Comparison of ENCODE assay signal across 8 cellular contexts in genomic region chr12:102957339-102958050, GRCh38. TPM values are rescaled to one million over a fixed set of nuclear protein-coding genes. Genes with fewer than 3 reads are reported as not detected.
A peak's percentile ranks its signal among the peaks of the same experiment; 100 is the strongest.
DNase-seq lines count a peak whose midpoint lies in the region; ATAC-seq and TF ChIP-seq lines count a peak whose summit lies in the region.

TSS of gene ASCL1 (plus strand) at chr12:102957674. CDS start at chr12:102958245, 571 bp downstream.

- no peaks in the 10 kb centered on the region for H3K36me3 Mint-ChIP-seq in CD8-positive, alpha-beta memory T cell

- peaks cover 3 to 39% (median 29%) of the 10 kb centered on the region in 3 donors for H3K4me1 Mint-ChIP-seq in CD8-positive, alpha-beta memory T cell

- H3K27me3 ChIP-seq in CD8-positive, alpha-beta memory T cell (ENCODE audit: insufficient read depth, low read length, poor library complexity, severe bottlenecking) = peaks cover 27% of the 10 kb centered on the region

- H3K27me3 Mint-ChIP-seq in CD8-positive, alpha-beta memory T cell = peaks cover 51 to 76% of the 10 kb centered on the region in 2 donors

- H3K4me1 ChIP-seq in CD8-positive, alpha-beta memory T cell (ENCODE audit: insufficient read depth, low read length) = peaks cover under 1% of the 10 kb centered on the region

- CTCF ChIA-PET in CD8-positive, alpha-beta memory T cell (lab: Charles Lee) = no interaction called here

- no peak within 1 kb of the TSS for H3K27ac ChIP-seq in CD8-positive, alpha-beta memory T cell (ENCODE audit: low read depth, low read length)

- H3K27ac Mint-ChIP-seq in CD8-positive, alpha-beta memory T cell = no peak within 1 kb of the TSS

- TF ChIP-seq CTCF in GM20000 (IDR thresholded peaks at IDR 0.05; ENCODE audit: extremely low read depth, missing control alignments) (no peak), cardiac fibroblast (IDR thresholded peaks at IDR 0.05; ENCODE audit: low read depth, low read length) (no peak)

- H3K9me3 ChIP-seq in CD8-positive, alpha-beta memory T cell (ENCODE audit: low read length) = no peaks in the 10 kb centered on the region

- H3K4me3 ChIP-seq in CD8-positive, alpha-beta memory T cell (ENCODE audit: low read length) = no peak within 1 kb of the TSS
- peak within 1 kb of the TSS; percentile 32 to 36 for H3K4me3 ChIP-seq in cardiac fibroblast (replicated peaks in 1 of 2; ENCODE audit: low read depth in 2 of 2, low read length in 2 of 2)

- peaks cover 0 to 1% (median 0%) of the 10 kb centered on the region in 5 donors for H3K9me3 Mint-ChIP-seq in CD8-positive, alpha-beta memory T cell

- DNase-seq in CD8-positive, alpha-beta memory T cell = no peak
- DNase-seq in GM20000 (ENCODE audit: low spot score) = peak; percentile 75
- DNase-seq in NCI-H2107 (lab: John Stamatoyannopoulos, UW) = peak; percentile 77
- peak; percentile 27 to 46 for DNase-seq in cardiac fibroblast (ENCODE audit: low read depth in 2 of 2)
- peak; percentile 25 to 42 for DNase-seq in lung microvascular endothelial cell (ENCODE audit: low read depth in 2 of 2)
- no peak for DNase-seq in hepatic stellate cell (ENCODE audit: low spot score)

- H3K4me3 Mint-ChIP-seq in CD8-positive, alpha-beta memory T cell = peak within 1 kb of the TSS; percentile 51 to 89 (median 69)

- no peaks in the 10 kb centered on the region for H3K36me3 ChIP-seq in CD8-positive, alpha-beta memory T cell (ENCODE audit: insufficient read depth, low read length)

- ATAC-seq in HG03039 (IDR thresholded peaks at IDR 0.05; ENCODE audit: unreplicated experiment) (no peak), HG03442 (IDR thresholded peaks at IDR 0.05; ENCODE audit: unreplicated experiment) (no peak)

- POLR2A ChIA-PET in CD8-positive, alpha-beta memory T cell (lab: Charles Lee) = no interaction called here

RNA-seq across cellular contexts. Expression of gene ASCL1, which starts in this region (rescaled TPM):
- total RNA-seq in CD8-positive, alpha-beta memory T cell = not detected
- not detected for polyA plus RNA-seq in CD8-positive, alpha-beta memory T cell
- total RNA-seq in lung microvascular endothelial cell = not detected in 2 replicates

Comparison
In these comparisons a context has a peak if more than half of its experiments do, and no peak if none do; other contexts are left out.
1. Peak in DNase-seq in lung microvascular endothelial cell; RNA of the gene not detected or under 1 TPM.
2. DNase-seq: peak in GM20000 (single experiment), NCI-H2107 (single experiment) and cardiac fibroblast (2 of 2); none in CD8-positive, alpha-beta memory T cell (0 of 5) and hepatic stellate cell (single experiment).